1 cellular context compared by ENCODE assay signal in the genomic region with DNA sequence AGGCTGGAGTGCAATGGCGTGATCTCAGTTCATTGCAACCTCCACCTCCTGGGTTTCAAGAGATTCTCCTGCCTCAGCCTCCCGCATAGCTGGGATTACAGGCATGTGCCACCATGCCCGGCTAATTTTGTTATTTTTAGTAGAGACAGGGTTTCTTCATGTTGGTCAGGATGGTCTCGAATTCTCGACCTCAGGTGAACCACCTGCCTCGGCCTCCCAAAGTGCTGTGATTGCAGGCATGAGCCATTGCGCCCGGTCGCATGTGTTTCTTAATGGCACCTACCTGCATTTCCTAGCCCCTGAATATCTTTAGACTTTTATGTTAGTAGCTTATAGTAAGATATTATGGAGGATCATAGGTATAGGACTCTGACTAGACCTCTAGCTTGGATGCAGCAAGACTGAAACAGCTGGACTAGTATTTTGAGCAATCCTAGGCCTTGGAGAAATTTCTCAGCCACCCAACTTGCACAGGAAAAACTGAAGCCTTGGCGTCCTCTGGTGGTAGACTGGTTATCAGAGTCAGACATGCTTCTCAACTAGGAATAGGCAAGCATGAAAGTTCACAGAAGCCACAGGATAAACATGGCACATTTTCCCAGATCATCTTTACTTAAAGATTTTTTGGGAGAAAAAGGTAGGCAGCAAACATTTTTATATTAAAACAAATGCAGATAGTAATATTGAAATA.
A peak's percentile ranks its signal among the peaks of the same experiment; 100 is the strongest.
TF ChIP-seq lines count a peak whose summit lies in the region.

No MANE protein-coding gene starts in this region.

TF ChIP-seq in K562, 482 proteins besides CTCF, POLR2A, EP300 and RAD21:
- TF ChIP-seq PHB2 (IDR thresholded peaks at IDR 0.05; ENCODE audit: low read depth) (no peak), FOXA3 (CRISPR knock-in tag; conservative IDR thresholded peaks at IDR 0.05 in 1 of 2, IDR thresholded peaks at IDR 0.05 in 1 of 2) (no peak), MYC (IDR thresholded peaks at IDR 0.05; ENCODE audit: low read depth, low read length) (0 out of 2 replicates have a peak, but pooled peaks have one; percentile 19), MYC (CRISPR knock-in tag; IDR thresholded peaks at IDR 0.05; ENCODE audit: borderline replicate concordance, low read depth) (no peak), DEAF1 (CRISPR knock-in tag; IDR thresholded peaks at IDR 0.05) (peak; percentile 58; the same call in 1 of the 2 replicates), RBM15 (IDR thresholded peaks at IDR 0.05; ENCODE audit: insufficient read depth, low read length) (no peak), ZNF583 (CRISPR knock-in tag; IDR thresholded peaks at IDR 0.05) (no peak), SMC3 (conservative IDR thresholded peaks at IDR 0.05; ENCODE audit: insufficient read depth, low read depth, low read length) (peak; percentile 70), ILF3 (IDR thresholded peaks at IDR 0.05; ENCODE audit: borderline replicate concordance) (no peak), CCAR2 (IDR thresholded peaks at IDR 0.05; ENCODE audit: low read depth, low read length) (no peak), CHD1 (IDR thresholded peaks at IDR 0.05; ENCODE audit: low read length) (no peak), THRA (IDR thresholded peaks at IDR 0.05) (no peak), SUPT5H (IDR thresholded peaks at IDR 0.05) (peak; percentile 6; the same call in 1 of the 2 replicates), ERF (CRISPR knock-in tag; IDR thresholded peaks at IDR 0.05) (no peak), ZNF384 (IDR thresholded peaks at IDR 0.05; ENCODE audit: low read depth, low read length) (0 out of 2 replicates have a peak, but pooled peaks have one; percentile 5), POLR2AphosphoS5 (IDR thresholded peaks at IDR 0.05; ENCODE audit: control insufficient read depth, insufficient read depth, low read depth, low read length) (no peak), ZNF395 (CRISPR knock-in tag; IDR thresholded peaks at IDR 0.05) (no peak), CEBPG (CRISPR knock-in tag; IDR thresholded peaks at IDR 0.05) (no peak), CEBPG (tag; conservative IDR thresholded peaks at IDR 0.05 in 1 of 2, IDR thresholded peaks at IDR 0.05 in 1 of 2) (no peak), ZFX (CRISPR knock-in tag; IDR thresholded peaks at IDR 0.05) (no peak), MAZ (CRISPR knock-in tag; conservative IDR thresholded peaks at IDR 0.05 in 1 of 2, IDR thresholded peaks at IDR 0.05 in 1 of 2) (no peak), STAG1 (CRISPR knock-in tag; IDR thresholded peaks at IDR 0.05; ENCODE audit: borderline replicate concordance) (peak; percentile 27; the same call in 1 of the 2 replicates), ZNF121 (CRISPR knock-in tag; conservative IDR thresholded peaks at IDR 0.05) (no peak), ZBTB2 (IDR thresholded peaks at IDR 0.05) (no peak), XRCC4 (IDR thresholded peaks at IDR 0.05; ENCODE audit: extremely low read depth, insufficient read depth, insufficient read length) (no peak), NR2C1 (IDR thresholded peaks at IDR 0.05) (no peak), NR2C1 (tag; IDR thresholded peaks at IDR 0.05) (no peak)
- TF ChIP-seq, protein P1, sequence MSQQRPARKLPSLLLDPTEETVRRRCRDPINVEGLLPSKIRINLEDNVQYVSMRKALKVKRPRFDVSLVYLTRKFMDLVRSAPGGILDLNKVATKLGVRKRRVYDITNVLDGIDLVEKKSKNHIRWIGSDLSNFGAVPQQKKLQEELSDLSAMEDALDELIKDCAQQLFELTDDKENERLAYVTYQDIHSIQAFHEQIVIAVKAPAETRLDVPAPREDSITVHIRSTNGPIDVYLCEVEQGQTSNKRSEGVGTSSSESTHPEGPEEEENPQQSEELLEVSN (IDR thresholded peaks at IDR 0.05; ENCODE audit: borderline replicate concordance in 1 of 2, extremely low read depth in 1 of 2, insufficient read depth in 1 of 2, insufficient read length in 1 of 2, low read depth in 1 of 2, low read length in 1 of 2, poor library complexity in 1 of 2, severe bottlenecking in 1 of 2) = no peak
TF ChIP-seq in K562: peak in this region for 6.
